28 cellular contexts compared by ENCODE assay signal in the genomic region with DNA sequence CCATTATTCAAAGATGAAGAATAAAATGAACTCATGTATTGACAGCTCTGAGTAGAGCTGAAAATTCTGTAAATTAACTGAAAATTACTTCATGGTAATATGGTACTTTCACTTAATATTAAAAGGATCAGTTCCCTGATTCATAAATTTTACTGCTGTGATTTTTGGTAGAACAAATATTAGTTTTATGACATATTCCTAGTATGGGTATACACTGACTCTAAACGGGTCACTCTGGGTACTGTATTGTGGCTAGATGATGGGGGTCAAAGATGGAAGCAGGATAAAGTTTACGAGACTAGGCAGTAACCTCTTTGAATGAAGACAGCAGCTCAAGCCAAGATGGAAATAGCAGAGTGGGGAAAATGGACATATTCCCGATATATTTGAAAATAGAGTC.
"Had no signal": no experiment of that assay in that cellular context is flagged by ENCODE, and none has a peak within 500 bp of the region (broad histone marks: within the 10 kb centered on the region; RNA-seq: fewer than 3 reads in every experiment).

No MANE protein-coding gene starts in this region.

- H3K36me3 Mint-ChIP-seq: stimulated activated effector memory CD8-positive, alpha-beta T cell treated with anti-CD3 and anti-CD28 coated beads, Interleukin-12 subunit alpha, Interleukin-12 subunit beta, amount 100 ng/mL, for 72 hours; stimulated activated memory B cell treated with anti-CD40 and anti-IgM and Interleukin-4, amounts not matched to agents 10 μg/mL and 1 μg/mL and 100 μg/mL, for 72 hours; stimulated activated naive B cell treated with anti-CD40 and anti-IgM and Interleukin-4, amounts not matched to agents 10 μg/mL and 1 μg/mL and 100 μg/mL, for 72 hours; type B pancreatic cell had no signal

- H3K4me1 Mint-ChIP-seq: stimulated activated effector memory CD8-positive, alpha-beta T cell treated with anti-CD3 and anti-CD28 coated beads, Interleukin-12 subunit alpha, Interleukin-12 subunit beta, amount 100 ng/mL, for 72 hours; stimulated activated memory B cell treated with anti-CD40 and anti-IgM and Interleukin-4, amounts not matched to agents 10 μg/mL and 1 μg/mL and 100 μg/mL, for 72 hours; stimulated activated naive B cell treated with anti-CD40 and anti-IgM and Interleukin-4, amounts not matched to agents 10 μg/mL and 1 μg/mL and 100 μg/mL, for 72 hours; stimulated activated naive CD8-positive, alpha-beta T cell treated with anti-CD3 and anti-CD28 coated beads, Interleukin-15, amount 100 ng/mL, for 72 hours had no signal

- H3K36me3 ChIP-seq: stomach, suprapubic skin, thoracic aorta, thyroid gland, tibial artery, tibial nerve, transverse colon, upper lobe of left lung, upper lobe of right lung, uterus, vagina had no signal

- H3K27ac ChIP-seq: stomach, suprapubic skin, testis, thoracic aorta, thyroid gland, tibial artery, tibial nerve, transverse colon, upper lobe of left lung, upper lobe of right lung, uterus, vagina had no signal

- H3K4me1 ChIP-seq: stomach, testis, thyroid gland, tibial artery, tibial nerve, transverse colon, upper lobe of left lung, upper lobe of right lung, uterus, vagina had no signal

- H3K4me3 Mint-ChIP-seq: stimulated activated effector memory CD8-positive, alpha-beta T cell treated with anti-CD3 and anti-CD28 coated beads, Interleukin-12 subunit alpha, Interleukin-12 subunit beta, amount 100 ng/mL, for 72 hours; stimulated activated memory B cell treated with anti-CD40 and anti-IgM and Interleukin-4, amounts not matched to agents 10 μg/mL and 1 μg/mL and 100 μg/mL, for 72 hours; stimulated activated naive B cell treated with anti-CD40 and anti-IgM and Interleukin-4, amounts not matched to agents 10 μg/mL and 1 μg/mL and 100 μg/mL, for 72 hours; stimulated activated naive CD8-positive, alpha-beta T cell treated with anti-CD3 and anti-CD28 coated beads, Interleukin-15, amount 100 ng/mL, for 72 hours; stimulated activated naive CD8-positive, alpha-beta T cell treated with anti-CD3 and anti-CD28 coated beads, Interleukin-15, Interleukin-2, amounts not matched to agents 100 ng/mL and 50 ng/mL, for 24 hours; type B pancreatic cell had no signal

- H3K4me3 ChIP-seq: stomach, suprapubic skin, testis, thoracic aorta, thyroid gland, tibial artery, tibial nerve, transverse colon, upper lobe of left lung, upper lobe of right lung, uterus, vagina had no signal

- H3K9me3 Mint-ChIP-seq: stimulated activated effector memory CD8-positive, alpha-beta T cell treated with anti-CD3 and anti-CD28 coated beads, Interleukin-12 subunit alpha, Interleukin-12 subunit beta, amount 100 ng/mL, for 72 hours had no signal

- DNase-seq: stimulated activated CD4-positive, alpha-beta T cell treated with anti-CD3 and anti-CD28 coated beads, Interleukin-2, amount 100 ng/mL, for 48 hours; stimulated activated CD4-positive, alpha-beta T cell treated with anti-CD3 and anti-CD28 coated beads, Interleukin-4, amount 100 ng/mL, for 1 hour; stimulated activated CD4-positive, alpha-beta T cell treated with anti-CD3 and anti-CD28 coated beads, Interleukin-4, amount 100 ng/mL, for 24 hours; stimulated activated CD4-positive, alpha-beta T cell treated with anti-CD3 and anti-CD28 coated beads, Interleukin-4, amount 100 ng/mL, for 4 hours; stimulated activated CD8-positive, alpha-beta memory T cell treated with anti-CD3 and anti-CD28 coated beads, Interleukin-4, amount 100 ng/mL, for 48 hours; stimulated activated naive B cell treated with anti-CD40 and anti-IgM and Interleukin-4, amounts not matched to agents 10 μg/mL and 1 μg/mL and 100 μg/mL, for 72 hours; stimulated activated naive CD4-positive, alpha-beta T cell; stimulated activated naive CD4-positive, alpha-beta T cell treated with Interleukin-2 at 50 U/mL for 16 hours; stimulated activated naive CD8-positive, alpha-beta T cell treated with anti-CD3 and anti-CD28 coated beads, Interleukin-15, amount 100 ng/mL, for 72 hours; stimulated activated naive CD8-positive, alpha-beta T cell treated with anti-CD3 and anti-CD28 coated beads, Interleukin-15, Interleukin-2, amounts not matched to agents 100 U/mL and 50 U/mL, for 24 hours; stomach; substantia nigra; testis; thyroid gland; tibial artery; transverse colon; trophoblast cell; upper lobe of left lung; upper lobe of right lung; uterus had no signal

- H3K9me3 ChIP-seq: stomach, suprapubic skin, testis, thoracic aorta, thyroid gland, tibial artery, tibial nerve, transverse colon, upper lobe of left lung, upper lobe of right lung, uterus, vagina had no signal

- ATAC-seq: stimulated activated effector memory CD8-positive, alpha-beta T cell treated with anti-CD3 and anti-CD28 coated beads, Interleukin-12 subunit alpha, Interleukin-12 subunit beta, amount 100 ng/mL, for 72 hours; stimulated activated memory B cell treated with anti-CD40 and anti-IgM and Interleukin-4, amounts not matched to agents 10 μg/mL and 1 μg/mL and 100 μg/mL, for 72 hours; stimulated activated naive B cell treated with anti-CD40 and anti-IgM and Interleukin-4, amounts not matched to agents 10 μg/mL and 1 μg/mL and 100 μg/mL, for 72 hours; stimulated activated naive CD8-positive, alpha-beta T cell treated with anti-CD3 and anti-CD28 coated beads, Interleukin-15, amount 100 ng/mL, for 72 hours; stimulated activated naive CD8-positive, alpha-beta T cell treated with anti-CD3 and anti-CD28 coated beads, Interleukin-15, Interleukin-2, amounts not matched to agents 100 U/mL and 50 U/mL, for 24 hours; upper lobe of right lung had no signal

- H3K27ac Mint-ChIP-seq: stimulated activated effector memory CD8-positive, alpha-beta T cell treated with anti-CD3 and anti-CD28 coated beads, Interleukin-12 subunit alpha, Interleukin-12 subunit beta, amount 100 ng/mL, for 72 hours; stimulated activated memory B cell treated with anti-CD40 and anti-IgM and Interleukin-4, amounts not matched to agents 10 μg/mL and 1 μg/mL and 100 μg/mL, for 72 hours; stimulated activated naive B cell treated with anti-CD40 and anti-IgM and Interleukin-4, amounts not matched to agents 10 μg/mL and 1 μg/mL and 100 μg/mL, for 72 hours; stimulated activated naive CD8-positive, alpha-beta T cell treated with anti-CD3 and anti-CD28 coated beads, Interleukin-15, amount 100 ng/mL, for 72 hours; stimulated activated naive CD8-positive, alpha-beta T cell treated with anti-CD3 and anti-CD28 coated beads, Interleukin-15, Interleukin-2, amounts not matched to agents 100 ng/mL and 50 ng/mL, for 24 hours; type B pancreatic cell had no signal

- H3K27me3 ChIP-seq: suprapubic skin, testis, thyroid gland, tibial artery, tibial nerve, transverse colon, upper lobe of left lung, upper lobe of right lung, uterus, vagina had no signal
